28 cellular contexts compared by ENCODE assay signal in the genomic region with DNA sequence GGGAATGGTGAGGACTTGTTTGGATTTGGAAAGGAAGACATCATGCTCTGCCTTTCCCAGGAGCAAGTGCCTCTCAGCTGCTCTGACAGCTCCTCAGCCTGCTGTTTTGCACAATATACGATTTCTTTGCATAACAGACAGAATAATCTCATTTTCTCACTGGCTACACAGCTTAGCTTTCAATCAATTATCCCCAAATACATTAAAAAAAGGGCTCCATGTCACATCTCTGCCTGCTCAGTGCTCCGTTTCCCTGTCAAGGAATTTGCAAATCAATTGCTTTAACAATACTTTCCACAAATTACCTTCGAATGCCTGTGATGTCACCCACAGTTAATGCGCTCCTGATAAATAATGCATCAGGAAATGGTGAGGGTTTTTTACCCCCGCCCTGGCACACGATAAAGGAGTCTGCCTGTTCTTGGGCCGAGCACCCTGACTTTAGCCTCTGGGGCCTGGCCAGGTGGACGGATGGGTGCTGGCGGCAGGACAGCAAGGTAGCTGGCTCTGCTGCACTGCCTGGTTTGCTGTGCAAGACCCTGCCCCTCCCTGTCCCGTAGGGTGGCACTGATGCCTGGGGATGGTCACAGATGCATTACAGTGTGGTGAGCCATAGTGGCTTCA.
DNase-seq lines count a peak whose midpoint lies in the region; FAIRE-seq and TF ChIP-seq lines count a peak whose summit lies in the region.
"Had no signal": no experiment of that assay in that cellular context is flagged by ENCODE, and none has a peak within 500 bp of the region (broad histone marks: within the 10 kb centered on the region; RNA-seq: fewer than 3 reads in every experiment).

No MANE protein-coding gene starts in this region.

- peak overlapping the region; percentile 75; the same call in 1 of the 2 replicates for H3K18ac ChIP-seq in H1 (ENCODE audit: extremely low read depth, low read length)

- intact Hi-C loops in transverse colon (cut with DNase I; ENCODE audit: low total_unique reads), result no loop called here
- intact Hi-C loops in activated T-helper 2 cell treated with anti-CD3 and anti-CD28 coated beads, Interferon-gamma antibody, Interleukin-2, Interleukin-4, amounts not matched to agents 10 μg/mL and 5 μg/mL and 100 μg/mL, durations not matched to agents 14 hours and 24 hours and 36 hours (cut with micrococcal nuclease), result no loop called here

- no peak overlapping the region for H2AK5ac ChIP-seq in H1 (ENCODE audit: low read depth, low read length)

- H3K36me3 ChIP-seq in H1 (ENCODE audit: control insufficient read depth in 2 of 4, insufficient read depth in 4 of 4, low read length in 3 of 4), result no peaks in the 10 kb centered on the region
- no peaks in the 10 kb centered on the region for H3K36me3 ChIP-seq in neural progenitor cell
- no peaks in the 10 kb centered on the region for H3K36me3 ChIP-seq in transverse colon
- H3K36me3 ChIP-seq: BE2C, cardiac muscle cell, thyroid gland had no signal

- no peak overlapping the region; a peak in 1 of 4 replicates for H3K4me2 ChIP-seq in H1 (ENCODE audit: insufficient read depth in 1 of 2, low read depth in 2 of 2, low read length in 2 of 2)
- no peak overlapping the region for H3K4me2 ChIP-seq in neural progenitor cell

- 62% methylated on average over 10 of the region's 10 CpGs; no CpG with 5 or more reads in 1 of the 2 experiments for WGBS in H1 (ENCODE audit: extremely low coverage in 1 of 2, insufficient coverage in 1 of 2, insufficient read length in 1 of 2, insufficient replicate concordance in 2 of 2, low coverage in 1 of 2, low lambda C conversion rate in 2 of 2, missing lambda C conversion rate in 1 of 2), 2 experiments
- WGBS in transverse colon (ENCODE audit: low coverage in 1 of 2), 2 donors, result 86% methylated on average over 10 of the region's 10 CpGs; no CpG with 5 or more reads in 1 of the 2 donors

- no peak overlapping the region for H4K5ac ChIP-seq in H1 (ENCODE audit: insufficient read length, low read depth, low read length)

- H2BK120ac ChIP-seq in H1 (replicated peaks; ENCODE audit: low read depth, low read length), result no peak overlapping the region

- peak overlapping the region; percentile 69; the same call in 1 of the 2 replicates for H4K8ac ChIP-seq in H1 (ENCODE audit: extremely low read depth, insufficient read depth, low read length)

- no peaks in the 10 kb centered on the region for H3K79me2 ChIP-seq in H1 (ENCODE audit: control insufficient read depth in 1 of 2, insufficient read depth in 2 of 2, low read length in 2 of 2)
- H3K79me2 ChIP-seq in neural progenitor cell (ENCODE audit: low read depth), result no peaks in the 10 kb centered on the region

- peak overlapping the region; percentile 72 for H4K91ac ChIP-seq in H1 (replicated peaks; ENCODE audit: insufficient read length, low read length)

- POLR2A ChIA-PET in H1 (lab: Charles Lee; ENCODE audit: partially characterized antibody), result interaction anchor here (0.6 to 1.5 kb wide), 2 partner anchors 10 to 25 kb away, joined by 3 to 4 read pairs; no protein-coding TSS in a partner anchor

- H3K4me3 ChIP-seq in H1 (ENCODE audit: extremely low read depth in 1 of 4, insufficient read depth in 2 of 4, low read depth in 3 of 4, low read length in 4 of 4) (no peak overlapping the region), neural progenitor cell (no peak overlapping the region), transverse colon (no peak overlapping the region)
- H3K4me3 ChIP-seq: cardiac muscle cell, thyroid gland had no signal

- FAIRE-seq in H1 (lab: Jason Lieb, UNC), result no peak
- FAIRE-seq: GM12891 had no signal

- H3F3A ChIP-seq in neural progenitor cell (ENCODE audit: low read depth), result no peaks in the 10 kb centered on the region

- 0 out of 2 replicates have a peak overlapping the region, but pooled peaks have one; percentile 68 for H2BK5ac ChIP-seq in H1 (ENCODE audit: low read depth, low read length)

- no peaks in the 10 kb centered on the region for H3K27me3 ChIP-seq in H1 (replicated peaks in 1 of 4; ENCODE audit: control insufficient read depth in 3 of 4, extremely low read depth in 1 of 4, insufficient read depth in 3 of 4, low read length in 3 of 4)
- H3K27me3 ChIP-seq in neural progenitor cell, result no peaks in the 10 kb centered on the region
- H3K27me3 ChIP-seq in transverse colon, result no peaks in the 10 kb centered on the region
- H3K27me3 ChIP-seq: BE2C, cardiac muscle cell, thyroid gland had no signal

- H3K4me1 Mint-ChIP-seq in neural progenitor cell, result peaks cover 44% of the 10 kb centered on the region
- H3K4me1 Mint-ChIP-seq in activated T-helper 2 cell treated with anti-CD3 and anti-CD28 coated beads, Interferon-gamma antibody, Interleukin-2, Interleukin-4, amounts not matched to agents 10 μg/mL and 5 μg/mL and 100 μg/mL, durations not matched to agents 14 hours and 24 hours and 36 hours (ENCODE audit: low read depth), result no peaks in the 10 kb centered on the region
- H3K4me1 Mint-ChIP-seq: activated T-helper 17 cell treated with anti-CD3 and anti-CD28 coated beads, Interleukin-2, amount 50 U/mL, for 72 hours; CD8-positive, alpha-beta memory T cell; stimulated activated naive CD8-positive, alpha-beta T cell treated with anti-CD3 and anti-CD28 coated beads, Interleukin-15, amount 100 ng/mL, for 72 hours had no signal

- no peaks in the 10 kb centered on the region for H3K36me3 Mint-ChIP-seq in neural progenitor cell
- H3K36me3 Mint-ChIP-seq in activated T-helper 2 cell treated with anti-CD3 and anti-CD28 coated beads, Interferon-gamma antibody, Interleukin-2, Interleukin-4, amounts not matched to agents 10 μg/mL and 5 μg/mL and 100 μg/mL, durations not matched to agents 14 hours and 24 hours and 36 hours (ENCODE audit: low read depth), result no peaks in the 10 kb centered on the region
- H3K36me3 Mint-ChIP-seq: activated naive CD4-positive, alpha-beta T cell treated with anti-CD3 and anti-CD28 coated beads, Interleukin-2, amount 50 U/mL, for 72 hours; CD8-positive, alpha-beta memory T cell had no signal

- H3K27ac ChIP-seq in H1 (ENCODE audit: low read depth, low read length) (no peak overlapping the region), neural progenitor cell (no peak overlapping the region), transverse colon (no peak overlapping the region)
- H3K27ac ChIP-seq: cardiac muscle cell, thyroid gland had no signal

- 0 out of 2 replicates have a peak overlapping the region, but pooled peaks have one; percentile 7 for H2BK20ac ChIP-seq in H1 (ENCODE audit: low read length)

- H3K56ac ChIP-seq in H1 (replicated peaks; ENCODE audit: insufficient read length, low read depth, low read length), result no peak overlapping the region

- H3K79me1 ChIP-seq in H1 (ENCODE audit: low read depth, low read length), result no peaks in the 10 kb centered on the region

- H3K14ac ChIP-seq in H1 (ENCODE audit: insufficient read length), result no peak overlapping the region

- no peak for TF ChIP-seq POLR2A in H1 (IDR thresholded peaks at IDR 0.05; ENCODE audit: control extremely low read depth in 1 of 2, low read depth in 2 of 2, low read length in 2 of 2)
- no peak for TF ChIP-seq POLR2A in transverse colon (IDR thresholded peaks at IDR 0.05)

- H3K4me1 ChIP-seq in H1 (replicated peaks in 1 of 4; ENCODE audit: control insufficient read depth in 3 of 4, insufficient read depth in 4 of 4, low read length in 3 of 4), result peaks cover 0 to 18% (median 10%) of the 10 kb centered on the region in 4 experiments; a peak in 6 of 7 replicates
- H3K4me1 ChIP-seq in neural progenitor cell, result peaks cover 10% of the 10 kb centered on the region
- no peaks in the 10 kb centered on the region for H3K4me1 ChIP-seq in transverse colon
- H3K4me1 ChIP-seq: BE2C, thyroid gland had no signal

- TF ChIP-seq RAD21 in H1 (IDR thresholded peaks at IDR 0.05 in 1 of 2, conservative IDR thresholded peaks at IDR 0.05 in 1 of 2; ENCODE audit: low read depth in 2 of 2, low read length in 2 of 2), result no peak

- peak overlapping the region; percentile 87 for H3K27ac Mint-ChIP-seq in neural progenitor cell
- H3K27ac Mint-ChIP-seq in activated T-helper 2 cell treated with anti-CD3 and anti-CD28 coated beads, Interferon-gamma antibody, Interleukin-2, Interleukin-4, amounts not matched to agents 10 μg/mL and 5 μg/mL and 100 μg/mL, durations not matched to agents 14 hours and 24 hours and 36 hours, result no peak overlapping the region
- H3K27ac Mint-ChIP-seq: activated naive CD4-positive, alpha-beta T cell treated with anti-CD3 and anti-CD28 coated beads, Interleukin-2, amount 50 U/mL, for 72 hours; activated T-helper 17 cell treated with anti-CD3 and anti-CD28 coated beads, Interleukin-2, amount 50 U/mL, for 72 hours; CD8-positive, alpha-beta memory T cell; effector memory CD8-positive, alpha-beta T cell; stimulated activated naive CD8-positive, alpha-beta T cell treated with anti-CD3 and anti-CD28 coated beads, Interleukin-15, amount 100 ng/mL, for 72 hours had no signal

- H3K23ac ChIP-seq in H1 (ENCODE audit: insufficient read length), result no peak overlapping the region

- peak; percentile 27 for DNase-seq in activated effector memory CD4-positive, alpha-beta T cell treated with anti-CD3 and anti-CD28 coated beads, Interleukin-2, amount 50 U/mL, for 16 hours
- no peak for DNase-seq in activated effector memory CD4-positive, alpha-beta T cell treated with Interleukin-2 at 50 U/mL for 16 hours
- no peak for DNase-seq in H1 (ENCODE audit: low read depth in 1 of 2, low spot score in 2 of 2)
- no peak for DNase-seq in neural progenitor cell (ENCODE audit: low spot score)
- DNase-seq in transverse colon, result peak; percentile 6
- no peak for DNase-seq in anterior cingulate cortex (lab: John Stamatoyannopoulos, UW)
- DNase-seq in DMS153 (lab: John Stamatoyannopoulos, UW), result no peak
- no peak for DNase-seq in activated T-helper 2 cell treated with anti-CD3 and anti-CD28 coated beads, Interferon-gamma antibody, Interleukin-2, Interleukin-4, amounts not matched to agents 10 μg/mL and 5 μg/mL and 100 μg/mL, durations not matched to agents 14 hours and 24 hours and 36 hours (ENCODE audit: low spot score)
- DNase-seq: activated CD4-positive, alpha-beta T cell treated with anti-CD3 and anti-CD28 coated beads, Interleukin-2, amount 50 U/mL, for 4 hours; activated CD4-positive, CD25-positive, alpha-beta regulatory T cell; BE2C; CD8-positive, alpha-beta memory T cell; effector memory CD8-positive, alpha-beta T cell; H7; hypothalamus; left cardiac atrium; MV-4-11; NCI-H1694; NCI-H510A; right cardiac atrium; RPMI8226; stimulated activated CD8-positive, alpha-beta memory T cell treated with anti-CD3 and anti-CD28 coated beads, Interleukin-4, amount 100 ng/mL, for 48 hours; stimulated activated naive CD8-positive, alpha-beta T cell treated with anti-CD3 and anti-CD28 coated beads, Interleukin-15, amount 100 ng/mL, for 72 hours; thyroid gland had no signal

- CTCF ChIA-PET in H1 (lab: Charles Lee; ENCODE audit: partially characterized antibody), result interaction anchor here (0.9 kb wide), 1 partner anchor 26 kb away, joined by 3 read pairs; no protein-coding TSS in a partner anchor

- H2AFZ ChIP-seq in H1 (ENCODE audit: low read length) (no peak overlapping the region), neural progenitor cell (replicated peaks) (no peak overlapping the region)

- peaks cover 19% of the 10 kb centered on the region for H3K27me3 Mint-ChIP-seq in neural progenitor cell (ENCODE audit: insufficient read depth, low read depth)
- H3K27me3 Mint-ChIP-seq in activated T-helper 2 cell treated with anti-CD3 and anti-CD28 coated beads, Interferon-gamma antibody, Interleukin-2, Interleukin-4, amounts not matched to agents 10 μg/mL and 5 μg/mL and 100 μg/mL, durations not matched to agents 14 hours and 24 hours and 36 hours (ENCODE audit: low read depth), result peaks cover 13% of the 10 kb centered on the region

- TF ChIP-seq CTCF in H1 (IDR thresholded peaks at IDR 0.05; ENCODE audit: control extremely low read depth in 1 of 3, insufficient read depth in 1 of 3, low read depth in 1 of 3, low read length in 3 of 3), result no peak
- TF ChIP-seq CTCF in neural progenitor cell (IDR thresholded peaks at IDR 0.05), result no peak
- TF ChIP-seq CTCF in transverse colon (IDR thresholded peaks at IDR 0.05), result no peak

- H3K4ac ChIP-seq in H1 (replicated peaks; ENCODE audit: insufficient read length, low read depth, low read length), result no peak overlapping the region

- H3K9me3 Mint-ChIP-seq in neural progenitor cell, result no peaks in the 10 kb centered on the region
- H3K9me3 Mint-ChIP-seq in activated T-helper 2 cell treated with anti-CD3 and anti-CD28 coated beads, Interferon-gamma antibody, Interleukin-2, Interleukin-4, amounts not matched to agents 10 μg/mL and 5 μg/mL and 100 μg/mL, durations not matched to agents 14 hours and 24 hours and 36 hours, result no peaks in the 10 kb centered on the region
- H3K9me3 Mint-ChIP-seq: activated naive CD4-positive, alpha-beta T cell treated with anti-CD3 and anti-CD28 coated beads, Interleukin-2, amount 50 U/mL, for 72 hours; activated T-helper 17 cell treated with anti-CD3 and anti-CD28 coated beads, Interleukin-2, amount 50 U/mL, for 72 hours; CD8-positive, alpha-beta memory T cell; effector memory CD8-positive, alpha-beta T cell; stimulated activated naive CD8-positive, alpha-beta T cell treated with anti-CD3 and anti-CD28 coated beads, Interleukin-15, amount 100 ng/mL, for 72 hours had no signal

- no peak overlapping the region for H3K4me3 Mint-ChIP-seq in neural progenitor cell
- H3K4me3 Mint-ChIP-seq in activated T-helper 2 cell treated with anti-CD3 and anti-CD28 coated beads, Interferon-gamma antibody, Interleukin-2, Interleukin-4, amounts not matched to agents 10 μg/mL and 5 μg/mL and 100 μg/mL, durations not matched to agents 14 hours and 24 hours and 36 hours (ENCODE audit: low read depth), result no peak overlapping the region
- H3K4me3 Mint-ChIP-seq: activated T-helper 17 cell treated with anti-CD3 and anti-CD28 coated beads, Interleukin-2, amount 50 U/mL, for 72 hours; CD8-positive, alpha-beta memory T cell; effector memory CD8-positive, alpha-beta T cell; stimulated activated naive CD8-positive, alpha-beta T cell treated with anti-CD3 and anti-CD28 coated beads, Interleukin-15, amount 100 ng/mL, for 72 hours had no signal

- no peaks in the 10 kb centered on the region for H3K23me2 ChIP-seq in H1 (ENCODE audit: low read depth, low read length)

- no peak for TF ChIP-seq EP300 in H1 (IDR thresholded peaks at IDR 0.05; ENCODE audit: borderline replicate concordance in 1 of 2, low read depth in 2 of 2, low read length in 2 of 2)
- TF ChIP-seq EP300 in transverse colon (IDR thresholded peaks at IDR 0.05; ENCODE audit: low read depth), result no peak

- in situ Hi-C loops in transverse colon (cut with MboI; ENCODE audit: low pct_ligation_motif_present in 1 of 4, low pct_unique_long_range_greater_than_20kb in 1 of 4, low sequenced_read_pairs in 3 of 4), result no loop called here

- H3K9ac ChIP-seq in H1 (replicated peaks in 1 of 4; ENCODE audit: extremely low read depth in 1 of 4, low read depth in 3 of 4, low read length in 3 of 4) (no peak overlapping the region), neural progenitor cell (no peak overlapping the region)

- peak overlapping the region; percentile 93; the same call in 1 of the 2 replicates for H2BK12ac ChIP-seq in H1 (ENCODE audit: low read depth, low read length)

- H2BK15ac ChIP-seq in H1 (ENCODE audit: low read length), result no peak overlapping the region

- H4K20me1 ChIP-seq in H1 (replicated peaks in 1 of 2; ENCODE audit: control insufficient read depth in 1 of 2, insufficient read depth in 2 of 2, low read length in 2 of 2) (no peaks in the 10 kb centered on the region), neural progenitor cell (ENCODE audit: low read depth) (no peaks in the 10 kb centered on the region)

- no peaks in the 10 kb centered on the region for H3K9me3 ChIP-seq in H1 (ENCODE audit: insufficient read depth in 2 of 2, low read depth in 1 of 2, low read length in 1 of 2)
- H3K9me3 ChIP-seq in neural progenitor cell (ENCODE audit: low read depth), result no peaks in the 10 kb centered on the region
- H3K9me3 ChIP-seq in transverse colon, result no peaks in the 10 kb centered on the region
- H3K9me3 ChIP-seq: BE2C, thyroid gland had no signal

Comparison
In these comparisons a context has a peak if more than half of its experiments do, and no peak if none do; other contexts are left out.
1. DNase-seq: peak in activated effector memory CD4-positive, alpha-beta T cell treated with anti-CD3 and anti-CD28 coated beads, Interleukin-2, amount 50 U/mL, for 16 hours (single experiment) and transverse colon (single experiment); none in activated effector memory CD4-positive, alpha-beta T cell treated with Interleukin-2 at 50 U/mL for 16 hours (single experiment), H1 (0 of 2), neural progenitor cell (single experiment), anterior cingulate cortex (0 of 58), DMS153 (single experiment) and activated T-helper 2 cell treated with anti-CD3 and anti-CD28 coated beads, Interferon-gamma antibody, Interleukin-2, Interleukin-4, amounts not matched to agents 10 μg/mL and 5 μg/mL and 100 μg/mL, durations not matched to agents 14 hours and 24 hours and 36 hours (single experiment).